1 cellular context compared by ENCODE assay signal in the genomic region with DNA sequence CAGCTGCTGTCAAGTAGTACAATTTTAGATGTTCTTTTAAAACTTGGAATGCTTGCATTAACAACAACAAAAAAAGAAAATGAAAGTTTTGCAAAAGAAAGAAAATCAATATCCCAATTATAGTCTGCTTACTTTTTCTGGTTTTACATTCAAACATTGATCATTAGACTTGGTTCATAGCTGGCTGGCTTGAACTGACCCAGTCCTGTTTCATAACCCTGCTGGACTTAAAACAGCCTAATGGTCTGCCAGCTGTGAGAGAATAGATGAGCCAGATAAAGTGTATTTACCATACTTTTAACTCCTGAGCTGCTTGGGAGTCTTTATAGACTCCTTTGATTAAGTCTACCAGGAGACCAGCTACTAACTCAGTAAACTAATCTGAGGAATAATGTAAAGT.
TF ChIP-seq lines count a peak whose summit lies in the region.

No MANE protein-coding gene starts in this region.

TF ChIP-seq in WTC11, 78 proteins besides CTCF, POLR2A, EP300 and RAD21 (continued from another document):
- TF ChIP-seq, protein P1, sequence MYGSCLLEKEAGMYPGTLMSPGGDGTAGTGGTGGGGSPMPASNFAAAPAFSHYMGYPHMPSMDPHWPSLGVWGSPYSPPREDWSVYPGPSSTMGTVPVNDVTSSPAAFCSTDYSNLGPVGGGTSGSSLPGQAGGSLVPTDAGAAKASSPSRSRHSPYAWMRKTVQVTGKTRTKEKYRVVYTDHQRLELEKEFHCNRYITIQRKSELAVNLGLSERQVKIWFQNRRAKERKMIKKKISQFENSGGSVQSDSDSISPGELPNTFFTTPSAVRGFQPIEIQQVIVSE (CRISPR knock-in tag; IDR thresholded peaks at IDR 0.05; ENCODE audit: borderline replicate concordance): no peak
- no peak for TF ChIP-seq NFYB (CRISPR knock-in tag; conservative IDR thresholded peaks at IDR 0.05; ENCODE audit: low read depth)
- TF ChIP-seq, protein P2, sequence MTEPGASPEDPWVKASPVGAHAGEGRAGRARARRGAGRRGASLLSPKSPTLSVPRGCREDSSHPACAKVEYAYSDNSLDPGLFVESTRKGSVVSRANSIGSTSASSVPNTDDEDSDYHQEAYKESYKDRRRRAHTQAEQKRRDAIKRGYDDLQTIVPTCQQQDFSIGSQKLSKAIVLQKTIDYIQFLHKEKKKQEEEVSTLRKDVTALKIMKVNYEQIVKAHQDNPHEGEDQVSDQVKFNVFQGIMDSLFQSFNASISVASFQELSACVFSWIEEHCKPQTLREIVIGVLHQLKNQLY (CRISPR knock-in tag; IDR thresholded peaks at IDR 0.05): no peak
- TF ChIP-seq MYBL2 (CRISPR knock-in tag; IDR thresholded peaks at IDR 0.05): no peak
- TF ChIP-seq, protein P3, sequence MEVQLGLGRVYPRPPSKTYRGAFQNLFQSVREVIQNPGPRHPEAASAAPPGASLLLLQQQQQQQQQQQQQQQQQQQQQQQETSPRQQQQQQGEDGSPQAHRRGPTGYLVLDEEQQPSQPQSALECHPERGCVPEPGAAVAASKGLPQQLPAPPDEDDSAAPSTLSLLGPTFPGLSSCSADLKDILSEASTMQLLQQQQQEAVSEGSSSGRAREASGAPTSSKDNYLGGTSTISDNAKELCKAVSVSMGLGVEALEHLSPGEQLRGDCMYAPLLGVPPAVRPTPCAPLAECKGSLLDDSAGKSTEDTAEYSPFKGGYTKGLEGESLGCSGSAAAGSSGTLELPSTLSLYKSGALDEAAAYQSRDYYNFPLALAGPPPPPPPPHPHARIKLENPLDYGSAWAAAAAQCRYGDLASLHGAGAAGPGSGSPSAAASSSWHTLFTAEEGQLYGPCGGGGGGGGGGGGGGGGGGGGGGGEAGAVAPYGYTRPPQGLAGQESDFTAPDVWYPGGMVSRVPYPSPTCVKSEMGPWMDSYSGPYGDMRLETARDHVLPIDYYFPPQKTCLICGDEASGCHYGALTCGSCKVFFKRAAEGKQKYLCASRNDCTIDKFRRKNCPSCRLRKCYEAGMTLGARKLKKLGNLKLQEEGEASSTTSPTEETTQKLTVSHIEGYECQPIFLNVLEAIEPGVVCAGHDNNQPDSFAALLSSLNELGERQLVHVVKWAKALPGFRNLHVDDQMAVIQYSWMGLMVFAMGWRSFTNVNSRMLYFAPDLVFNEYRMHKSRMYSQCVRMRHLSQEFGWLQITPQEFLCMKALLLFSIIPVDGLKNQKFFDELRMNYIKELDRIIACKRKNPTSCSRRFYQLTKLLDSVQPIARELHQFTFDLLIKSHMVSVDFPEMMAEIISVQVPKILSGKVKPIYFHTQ (CRISPR knock-in tag; IDR thresholded peaks at IDR 0.05): no peak
- TF ChIP-seq, protein P4, sequence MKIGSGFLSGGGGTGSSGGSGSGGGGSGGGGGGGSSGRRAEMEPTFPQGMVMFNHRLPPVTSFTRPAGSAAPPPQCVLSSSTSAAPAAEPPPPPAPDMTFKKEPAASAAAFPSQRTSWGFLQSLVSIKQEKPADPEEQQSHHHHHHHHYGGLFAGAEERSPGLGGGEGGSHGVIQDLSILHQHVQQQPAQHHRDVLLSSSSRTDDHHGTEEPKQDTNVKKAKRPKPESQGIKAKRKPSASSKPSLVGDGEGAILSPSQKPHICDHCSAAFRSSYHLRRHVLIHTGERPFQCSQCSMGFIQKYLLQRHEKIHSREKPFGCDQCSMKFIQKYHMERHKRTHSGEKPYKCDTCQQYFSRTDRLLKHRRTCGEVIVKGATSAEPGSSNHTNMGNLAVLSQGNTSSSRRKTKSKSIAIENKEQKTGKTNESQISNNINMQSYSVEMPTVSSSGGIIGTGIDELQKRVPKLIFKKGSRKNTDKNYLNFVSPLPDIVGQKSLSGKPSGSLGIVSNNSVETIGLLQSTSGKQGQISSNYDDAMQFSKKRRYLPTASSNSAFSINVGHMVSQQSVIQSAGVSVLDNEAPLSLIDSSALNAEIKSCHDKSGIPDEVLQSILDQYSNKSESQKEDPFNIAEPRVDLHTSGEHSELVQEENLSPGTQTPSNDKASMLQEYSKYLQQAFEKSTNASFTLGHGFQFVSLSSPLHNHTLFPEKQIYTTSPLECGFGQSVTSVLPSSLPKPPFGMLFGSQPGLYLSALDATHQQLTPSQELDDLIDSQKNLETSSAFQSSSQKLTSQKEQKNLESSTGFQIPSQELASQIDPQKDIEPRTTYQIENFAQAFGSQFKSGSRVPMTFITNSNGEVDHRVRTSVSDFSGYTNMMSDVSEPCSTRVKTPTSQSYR (CRISPR knock-in tag; IDR thresholded peaks at IDR 0.05): no peak
